Comparison of ENCODE assay signal across 8 cellular contexts in genomic region chr3:126984391-126985142, GRCh38. TPM values are rescaled to one million over a fixed set of nuclear protein-coding genes. Genes with fewer than 3 reads are reported as not detected.
DNase-seq lines count a peak whose midpoint lies in the region; ATAC-seq lines count a peak whose summit lies in the region.

No MANE protein-coding gene starts in this region.

- H3K4me3 ChIP-seq in ACC112 (ENCODE audit: low read depth, low read length): peak overlapping the region; percentile 83
- H3K4me3 ChIP-seq in HUES64 (ENCODE audit: low read length): peak overlapping the region; percentile 77
- peak overlapping the region; percentile 30 to 84 for H3K4me3 ChIP-seq in muscle layer of duodenum (ENCODE audit: low read depth in 1 of 2, low read length in 2 of 2)

- H3K36me3 Mint-ChIP-seq in central memory CD8-positive, alpha-beta T cell (ENCODE audit: insufficient read depth): peaks cover 12% of the 10 kb centered on the region

- DNase-seq in central memory CD8-positive, alpha-beta T cell (ENCODE audit: low spot score in 2 of 2): no peak
- no peak for DNase-seq in NCI-H1694 treated with DMSO at 0.1 percent for 48 hours (lab: John Stamatoyannopoulos, UW)

- H3K27me3 Mint-ChIP-seq in central memory CD8-positive, alpha-beta T cell: peaks cover 8% of the 10 kb centered on the region

- WGBS in HUES64: 63% methylated on average over 21 of the region's 21 CpGs

- H3K4me1 Mint-ChIP-seq in central memory CD8-positive, alpha-beta T cell: peaks cover 11% of the 10 kb centered on the region

- H3K9me3 ChIP-seq in HUES64 (ENCODE audit: insufficient read depth, low read depth, low read length): no peaks in the 10 kb centered on the region
- H3K9me3 ChIP-seq in muscle layer of duodenum (ENCODE audit: control insufficient read depth in 1 of 2, low read length in 2 of 2): no peaks in the 10 kb centered on the region

- H3K36me3 ChIP-seq in ACC112 (ENCODE audit: insufficient read depth, low read length): peaks cover 5% of the 10 kb centered on the region; the same call in 1 of the 2 replicates
- peaks cover 12% of the 10 kb centered on the region for H3K36me3 ChIP-seq in HUES64 (ENCODE audit: insufficient read depth, low read length)
- peaks cover 0 to 3% of the 10 kb centered on the region in 2 donors for H3K36me3 ChIP-seq in muscle layer of duodenum (ENCODE audit: control insufficient read depth in 1 of 2, insufficient read depth in 2 of 2, low read length in 2 of 2)

- H3K9me3 Mint-ChIP-seq in central memory CD8-positive, alpha-beta T cell: no peaks in the 10 kb centered on the region

- H3K27me3 ChIP-seq in ACC112 (ENCODE audit: insufficient read depth, low read length) (no peaks in the 10 kb centered on the region), HUES64 (ENCODE audit: insufficient read depth, low read length) (peaks cover 13% of the 10 kb centered on the region), muscle layer of duodenum (ENCODE audit: low read depth, low read length) (no peaks in the 10 kb centered on the region)

- H3K4me1 ChIP-seq in ACC112 (ENCODE audit: control insufficient read depth, insufficient read depth, low read length, unreplicated experiment) (peaks cover 25% of the 10 kb centered on the region), HUES64 (ENCODE audit: insufficient read depth, low read length) (peaks cover 12% of the 10 kb centered on the region; the same call in 1 of the 2 replicates), muscle layer of duodenum (ENCODE audit: control insufficient read depth in 1 of 2, insufficient read depth in 2 of 2, low read length in 2 of 2) (peaks cover 0 to 41% of the 10 kb centered on the region in 2 donors)

- H2AFZ ChIP-seq in ACC112 (ENCODE audit: low read length, unreplicated experiment): no peak overlapping the region

- H3K27ac Mint-ChIP-seq in central memory CD8-positive, alpha-beta T cell (ENCODE audit: low read depth): no peak overlapping the region

- peak overlapping the region; percentile 46 for H3K4me3 Mint-ChIP-seq in central memory CD8-positive, alpha-beta T cell

- H3K27ac ChIP-seq in ACC112 (ENCODE audit: low read depth, low read length) (no peak overlapping the region), HUES64 (ENCODE audit: low read depth, low read length) (no peak overlapping the region), muscle layer of duodenum (ENCODE audit: low read length) (no peak overlapping the region)

- peaks cover 55% of the 10 kb centered on the region for H3K79me2 ChIP-seq in ACC112 (ENCODE audit: control insufficient read depth, insufficient read depth, low read length, unreplicated experiment)

- peak overlapping the region; percentile 66 for H3K9ac ChIP-seq in HUES64 (ENCODE audit: low read depth, low read length)

- no peak for ATAC-seq in central memory CD8-positive, alpha-beta T cell (replicated peaks; ENCODE audit: extremely low read depth, poor library complexity, severe bottlenecking)
- no peak for ATAC-seq in HG02763 (IDR thresholded peaks at IDR 0.05; ENCODE audit: unreplicated experiment)
- ATAC-seq in GM21381 (IDR thresholded peaks at IDR 0.05; ENCODE audit: unreplicated experiment): no peak
- no peak for ATAC-seq in HG02884 (IDR thresholded peaks at IDR 0.05; ENCODE audit: unreplicated experiment)

RNA-seq across cellular contexts. Expression of gene PLXNA1, which starts 1.7 kb away (rescaled TPM):
- 27.3 TPM for polyA plus RNA-seq in HUES64 (2013, experiment 1 of 2)
- polyA plus RNA-seq in HUES64 (2013, experiment 2 of 2): 34.0 TPM
